ENCODE assay signal across 5 cellular contexts in the genomic region with DNA sequence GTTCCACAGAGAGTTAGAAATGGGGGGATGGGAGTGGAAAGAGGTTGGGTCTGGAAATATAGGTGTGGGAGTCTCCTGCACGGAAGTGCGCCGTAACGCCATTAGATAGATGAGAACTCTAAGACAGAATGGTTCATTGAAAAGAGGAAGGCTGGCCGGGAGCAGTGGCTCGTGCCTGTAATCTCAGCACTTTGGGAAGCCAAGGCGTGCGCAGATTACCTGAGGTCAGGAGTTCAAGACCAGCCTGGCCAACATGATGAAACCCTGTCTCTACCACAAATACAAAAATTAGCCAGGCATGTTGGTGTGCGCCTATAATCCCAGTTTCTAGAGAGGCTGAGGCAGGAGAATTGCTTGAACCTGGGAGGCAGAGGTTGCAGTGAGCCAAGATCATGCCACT. TPM values are rescaled to one million over a fixed set of nuclear protein-coding genes. Genes with fewer than 3 reads are reported as not detected.
"Had no signal": no experiment of that assay in that cellular context is flagged by ENCODE, and none has a peak within 500 bp of the region (broad histone marks: within the 10 kb centered on the region; RNA-seq: fewer than 3 reads in every experiment).

No MANE protein-coding gene starts in this region.

RNA-seq across cellular contexts. Expression of gene RAMP2, which starts 7.0 kb away (rescaled TPM):
- total RNA-seq: myocyte had no signal

RNA-seq across cellular contexts. Expression of gene WNK4, which starts 12.4 kb away (rescaled TPM):
- total RNA-seq: gastrocnemius medialis, left cardiac atrium, left ventricle myocardium superior, mesenteric fat pad, myocyte had no signal
